ENCODE assay signal across 8 cellular contexts in genomic region chr2:74587664-74588277, GRCh38. TPM values are rescaled to one million over a fixed set of nuclear protein-coding genes. Genes with fewer than 3 reads are reported as not detected.
A peak's percentile ranks its signal among the peaks of the same experiment; 100 is the strongest.
DNase-seq lines count a peak whose midpoint lies in the region; ATAC-seq and TF ChIP-seq lines count a peak whose summit lies in the region.

No MANE protein-coding gene starts in this region.

- H3K9me3 Mint-ChIP-seq in CD8-positive, alpha-beta T cell = no peaks in the 10 kb centered on the region
- no peaks in the 10 kb centered on the region for H3K9me3 Mint-ChIP-seq in nephron progenitor cell

- DNase-seq in CD8-positive, alpha-beta T cell = peak; percentile 36 to 72 (median 51)
- DNase-seq in Jurkat, Clone E6-1 (ENCODE audit: low read depth, low spot score) = peak; percentile 65
- peak in 2 of 3 donors; percentile 54 to 81 for DNase-seq in Peyer's patch
- peak; percentile 68 to 74 for DNase-seq in activated T-cell treated with anti-CD3 and anti-CD28 coated beads, Interleukin-2, amount 50 U/mL, for 48 hours
- DNase-seq in fibroblast of peridontal ligament (ENCODE audit: extremely low read depth) = peak; percentile 84
- peak; percentile 61 for DNase-seq in nephron progenitor cell
- DNase-seq in tibial artery = peak; percentile 76 to 80

- H3K4me1 Mint-ChIP-seq in CD8-positive, alpha-beta T cell (ENCODE audit: low read depth) = peaks cover 6% of the 10 kb centered on the region
- H3K4me1 Mint-ChIP-seq in nephron progenitor cell = peaks cover 4% of the 10 kb centered on the region

- no peaks in the 10 kb centered on the region for H3K36me3 Mint-ChIP-seq in CD8-positive, alpha-beta T cell
- H3K36me3 Mint-ChIP-seq in nephron progenitor cell (ENCODE audit: low read depth) = no peaks in the 10 kb centered on the region

- no peak overlapping the region for H3K27ac ChIP-seq in CD8-positive, alpha-beta T cell (ENCODE audit: low read depth, low read length)
- no peak overlapping the region for H3K27ac ChIP-seq in Peyer's patch
- H3K27ac ChIP-seq in tibial artery = no peak overlapping the region

- POLR2A ChIA-PET in CD8-positive, alpha-beta T cell (lab: Charles Lee) = interaction anchor here (1.2 to 4.3 kb wide), 3 partner anchors 84 to 129 kb away, joined by 3 to 24 read pairs (median 3); partner anchors contain the start of genes CCDC142, TTC31 and WBP1

- peak; percentile 87 for ATAC-seq in CD8-positive, alpha-beta T cell
- ATAC-seq in GM19463 (IDR thresholded peaks at IDR 0.05; ENCODE audit: unreplicated experiment) = peak; percentile 60

- no peak overlapping the region for H3K4me3 ChIP-seq in CD8-positive, alpha-beta T cell (ENCODE audit: low read depth, low read length)
- no peak overlapping the region for H3K4me3 ChIP-seq in Jurkat, Clone E6-1 (ENCODE audit: low read length)
- H3K4me3 ChIP-seq in Peyer's patch = no peak overlapping the region
- H3K4me3 ChIP-seq in tibial artery = no peak overlapping the region

- no peaks in the 10 kb centered on the region for H3K4me1 ChIP-seq in CD8-positive, alpha-beta T cell (ENCODE audit: insufficient read depth, low read length)
- H3K4me1 ChIP-seq in Peyer's patch (no peaks in the 10 kb centered on the region), tibial artery (peaks cover 0 to 13% (median 5%) of the 10 kb centered on the region in 4 donors)

- H3K36me3 ChIP-seq in CD8-positive, alpha-beta T cell (ENCODE audit: insufficient read depth, low read length) = no peaks in the 10 kb centered on the region
- H3K36me3 ChIP-seq in Peyer's patch = no peaks in the 10 kb centered on the region
- H3K36me3 ChIP-seq in tibial artery = no peaks in the 10 kb centered on the region

- H3K27me3 ChIP-seq in CD8-positive, alpha-beta T cell (ENCODE audit: insufficient read depth, low read length) = no peaks in the 10 kb centered on the region
- H3K27me3 ChIP-seq in Peyer's patch (no peaks in the 10 kb centered on the region), tibial artery (peaks cover 0 to 28% of the 10 kb centered on the region in 2 donors)

- CTCF ChIA-PET in CD8-positive, alpha-beta T cell (lab: Charles Lee) = interaction anchor here (0.5 to 7.8 kb wide), 25 partner anchors 9 to 764 kb away, joined by 3 to 102 read pairs (median 4); partner anchors contain the start of genes CCDC142, MRPL53 and TTC31

- no peaks in the 10 kb centered on the region for H3K9me3 ChIP-seq in CD8-positive, alpha-beta T cell (ENCODE audit: low read length)
- H3K9me3 ChIP-seq in Peyer's patch (no peaks in the 10 kb centered on the region), tibial artery (no peaks in the 10 kb centered on the region)

- no peak for TF ChIP-seq POLR2A in Peyer's patch (IDR thresholded peaks at IDR 0.05)

- intact Hi-C loops in CD8-positive, alpha-beta T cell (cut with DNase I, micrococcal nuclease) = loop anchor here (1.0 to 5.0 kb wide), 4 partner anchors 32 to 337 kb away; partner anchors contain the start of gene TTC31 (in 2 of the 2)
- intact Hi-C loops in tibial artery (cut with DNase I; ENCODE audit: low total_unique reads) = loop anchor here (1.0 to 5.0 kb wide), 3 partner anchors 35 to 103 kb away; partner anchors contain the start of genes AUP1, DOK1, DQX1 and HTRA2

- TF ChIP-seq CTCF in CD8-positive, alpha-beta T cell (IDR thresholded peaks at IDR 0.05) = peak; percentile 52
- TF ChIP-seq CTCF in Peyer's patch (IDR thresholded peaks at IDR 0.05) (peak in 5 of 6 experiments; percentile 57 to 74 (median 72)), nephron progenitor cell (IDR thresholded peaks at IDR 0.05) (peak; percentile 67), tibial artery (IDR thresholded peaks at IDR 0.05) (peak; percentile 66 to 77)

- no peak overlapping the region for H3K4me3 Mint-ChIP-seq in CD8-positive, alpha-beta T cell
- no peak overlapping the region for H3K4me3 Mint-ChIP-seq in nephron progenitor cell

- H3K27me3 Mint-ChIP-seq in CD8-positive, alpha-beta T cell (ENCODE audit: low read depth) = peaks cover 8% of the 10 kb centered on the region
- H3K27me3 Mint-ChIP-seq in nephron progenitor cell (ENCODE audit: low read depth, poor library complexity) = peaks cover 62% of the 10 kb centered on the region

- no peak overlapping the region for H3K27ac Mint-ChIP-seq in CD8-positive, alpha-beta T cell
- no peak overlapping the region for H3K27ac Mint-ChIP-seq in nephron progenitor cell

RNA-seq across cellular contexts. Expression of gene DOK1, which starts 33.3 kb away (rescaled TPM):
- 1 to 10 TPM; 5.2 to 5.3 TPM for total RNA-seq in CD8-positive, alpha-beta T cell
- polyA plus RNA-seq in Jurkat, Clone E6-1 (2012; ENCODE audit: insufficient read depth, insufficient read length) = 20.3 TPM
- 10 to 100 TPM; 14.5 to 38.0 (median 26.3) TPM for total RNA-seq in Peyer's patch

RNA-seq across cellular contexts. Expression of gene LOXL3, which starts 34.0 kb away (rescaled TPM):
- not detected for total RNA-seq in CD8-positive, alpha-beta T cell
- polyA plus RNA-seq in Jurkat, Clone E6-1 (2012; ENCODE audit: insufficient read depth, insufficient read length) = 0.53 TPM
- total RNA-seq in Peyer's patch = 1 to 10 TPM in 3 of 4 donors, under 1 TPM in 1; 0.88 to 8.0 (median 4.8) TPM

RNA-seq across cellular contexts. Expression of gene HTRA2, which starts 58.0 kb away (rescaled TPM):
- total RNA-seq in CD8-positive, alpha-beta T cell = 10 to 100 TPM; 15.7 TPM
- 83.7 TPM for polyA plus RNA-seq in Jurkat, Clone E6-1 (2012; ENCODE audit: insufficient read depth, insufficient read length)
- 10 to 100 TPM; 20.6 to 25.5 (median 24.2) TPM for total RNA-seq in Peyer's patch

RNA-seq across cellular contexts. Expression of gene AUP1, which starts 58.3 kb away (rescaled TPM):
- 100 to 1,000 TPM; 201 to 202 TPM for total RNA-seq in CD8-positive, alpha-beta T cell
- 134 TPM for polyA plus RNA-seq in Jurkat, Clone E6-1 (2012; ENCODE audit: insufficient read depth, insufficient read length)
- total RNA-seq in Peyer's patch = 100 to 1,000 TPM; 183 to 233 (median 213) TPM
